8 cellular contexts compared by ENCODE assay signal in the genomic region with DNA sequence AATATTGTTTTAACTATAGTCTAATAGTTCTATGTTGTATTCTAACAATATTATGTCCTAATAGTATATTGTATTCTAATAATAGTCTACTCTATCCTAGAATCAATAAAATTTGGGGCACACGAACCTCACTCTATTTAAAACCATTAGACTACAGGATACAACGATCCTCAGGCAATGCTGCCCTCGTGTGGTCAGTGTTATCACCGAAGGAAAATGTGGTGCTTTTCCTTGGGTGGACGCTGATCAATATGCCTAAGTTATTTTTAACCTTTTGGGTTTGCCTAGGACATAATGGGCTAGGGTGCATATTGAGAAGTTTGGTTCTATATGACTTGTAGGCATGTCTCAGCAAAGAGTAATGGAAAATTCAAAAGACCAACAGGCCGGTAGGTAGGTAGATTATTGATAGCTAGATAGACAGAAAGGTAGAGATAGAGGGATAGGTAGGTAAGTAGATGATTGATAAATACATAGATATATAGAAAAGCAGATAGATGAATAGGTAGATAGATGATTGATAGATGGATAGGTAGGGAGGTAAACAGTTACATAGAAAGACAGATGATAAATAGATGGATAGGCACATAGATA.
DNase-seq lines count a peak whose midpoint lies in the region; TF ChIP-seq lines count a peak whose summit lies in the region.

No MANE protein-coding gene starts in this region.

- H3K9me3 Mint-ChIP-seq in activated naive CD4-positive, alpha-beta T cell treated with anti-CD3 and anti-CD28 coated beads for 36 hours = no peaks in the 10 kb centered on the region

- H3K4me1 ChIP-seq in left ventricle myocardium inferior (no peaks in the 10 kb centered on the region), spleen (no peaks in the 10 kb centered on the region)

- H3K27ac ChIP-seq in left ventricle myocardium inferior (replicated peaks) (no peak overlapping the region), spleen (no peak overlapping the region)

- WGBS in spleen, 5 donors = 17 to 25% (median 19%) methylated on average over 6 of the region's 6 CpGs

- no peaks in the 10 kb centered on the region for H3K36me3 ChIP-seq in left ventricle myocardium inferior
- peaks cover 0 to 54% (median 11%) of the 10 kb centered on the region in 6 donors for H3K36me3 ChIP-seq in spleen

- DNase-seq in NCI-H2081 (lab: John Stamatoyannopoulos, UW) (peak; percentile 30 to 39), NCI-H2081 treated with DMSO at 0.1 percent for 48 hours (lab: John Stamatoyannopoulos, UW) (no peak), HCEC 1CT (peak; percentile 16), NCI-H69 (lab: John Stamatoyannopoulos, UW) (peak; percentile 29), left ventricle myocardium inferior (no peak), spleen (no peak), kidney glomerular epithelial cell (lab: John Stamatoyannopoulos, UW) (no peak)
- DNase-seq in activated naive CD4-positive, alpha-beta T cell treated with anti-CD3 and anti-CD28 coated beads for 36 hours = peak; percentile 46

- no peaks in the 10 kb centered on the region for H3K27me3 Mint-ChIP-seq in activated naive CD4-positive, alpha-beta T cell treated with anti-CD3 and anti-CD28 coated beads for 36 hours (ENCODE audit: low read depth)

- no peak overlapping the region for H3K4me3 ChIP-seq in left ventricle myocardium inferior
- H3K4me3 ChIP-seq in spleen = no peak overlapping the region

- intact Hi-C loops in activated naive CD4-positive, alpha-beta T cell treated with anti-CD3 and anti-CD28 coated beads for 36 hours (cut with micrococcal nuclease) = loop anchor here (1.0 to 5.0 kb wide), 3 partner anchors 521 to 761 kb away; no protein-coding TSS in a partner anchor
- intact Hi-C loops in left ventricle myocardium inferior (cut with micrococcal nuclease) (no loop called here), spleen (cut with DNase I; ENCODE audit: low total_unique reads) (no loop called here)

- H3K9me3 ChIP-seq in left ventricle myocardium inferior (replicated peaks) (peaks cover under 1% of the 10 kb centered on the region), spleen (peaks cover 0 to under 1% (median 0%) of the 10 kb centered on the region in 8 donors)

- TF ChIP-seq CTCF in left ventricle myocardium inferior (IDR thresholded peaks at IDR 0.05; ENCODE audit: borderline replicate concordance) (peak; percentile 64), spleen (IDR thresholded peaks at IDR 0.05 in 8 of 11, conservative IDR thresholded peaks at IDR 0.05 in 3 of 11) (peak in 9 of 11 experiments; percentile 22 to 59 (median 49))

- no peaks in the 10 kb centered on the region for H3K4me1 Mint-ChIP-seq in activated naive CD4-positive, alpha-beta T cell treated with anti-CD3 and anti-CD28 coated beads for 36 hours (ENCODE audit: low read depth)

- H3K4me3 Mint-ChIP-seq in activated naive CD4-positive, alpha-beta T cell treated with anti-CD3 and anti-CD28 coated beads for 36 hours = no peak overlapping the region

- CTCF ChIA-PET in activated naive CD4-positive, alpha-beta T cell treated with anti-CD3 and anti-CD28 coated beads for 36 hours (lab: Charles Lee) = no interaction called here

- H3K36me3 Mint-ChIP-seq in activated naive CD4-positive, alpha-beta T cell treated with anti-CD3 and anti-CD28 coated beads for 36 hours (ENCODE audit: low read depth) = peaks cover 6% of the 10 kb centered on the region

- H3K27ac Mint-ChIP-seq in activated naive CD4-positive, alpha-beta T cell treated with anti-CD3 and anti-CD28 coated beads for 36 hours = no peak overlapping the region

- H3K27me3 ChIP-seq in left ventricle myocardium inferior (ENCODE audit: low read depth) (no peaks in the 10 kb centered on the region), spleen (replicated peaks in 1 of 7) (no peaks in the 10 kb centered on the region)

- no peak for TF ChIP-seq POLR2A in spleen (IDR thresholded peaks at IDR 0.05)

Comparison
In these comparisons a context has a peak if more than half of its experiments do, and no peak if none do; other contexts are left out.
1. DNase-seq: peak in NCI-H2081 (2 of 2), HCEC 1CT (single experiment), NCI-H69 (single experiment) and activated naive CD4-positive, alpha-beta T cell treated with anti-CD3 and anti-CD28 coated beads for 36 hours (single experiment); none in NCI-H2081 treated with DMSO at 0.1 percent for 48 hours (single experiment), left ventricle myocardium inferior (single experiment), spleen (single experiment) and kidney glomerular epithelial cell (single experiment).